ENCODE assay signal across 15 cellular contexts in genomic region chr11:23959466-23959865, GRCh38.
DNase-seq lines count a peak whose midpoint lies in the region; ATAC-seq and TF ChIP-seq lines count a peak whose summit lies in the region.
"Had no signal": no experiment of that assay in that cellular context is flagged by ENCODE, and none has a peak within 500 bp of the region (broad histone marks: within the 10 kb centered on the region; RNA-seq: fewer than 3 reads in every experiment).

No MANE protein-coding gene starts in this region.

- H3K9me3 Mint-ChIP-seq in WTC11 (peaks cover 10% of the 10 kb centered on the region), glutamatergic neuron (ENCODE audit: unreplicated experiment) (no peaks in the 10 kb centered on the region)

- CTCF ChIA-PET in WTC11 (lab: Charles Lee), result no interaction called here

- H3K23ac ChIP-seq in mesendoderm (ENCODE audit: low read length), result no peak overlapping the region

- DNase-seq in WTC11 (ENCODE audit: low spot score), result no peak
- peak; percentile 39 for DNase-seq in astrocyte of the spinal cord (ENCODE audit: low read depth, low spot score)
- peak; percentile 59 for DNase-seq in mesendoderm
- DNase-seq in NCI-H82 treated with DMSO at 0.1 percent for 48 hours (lab: John Stamatoyannopoulos, UW; ENCODE audit: unreplicated experiment), result no peak
- DNase-seq in glutamatergic neuron, result no peak
- DNase-seq in Ammon's horn (ENCODE audit: low spot score), result no peak
- DNase-seq: CD8-positive, alpha-beta T cell; COR-L47; GF-D8 had no signal

- H3K4me1 Mint-ChIP-seq in WTC11 (peaks cover 52% of the 10 kb centered on the region), glutamatergic neuron (ENCODE audit: low read depth, unreplicated experiment) (no peaks in the 10 kb centered on the region)
- H3K4me1 Mint-ChIP-seq: CD14-positive monocyte had no signal

- no peak overlapping the region for H3K4me2 ChIP-seq in mesendoderm (ENCODE audit: low read length)
- H3K4me2 ChIP-seq: A549 had no signal

- no peak overlapping the region for H3K4ac ChIP-seq in mesendoderm (ENCODE audit: low read depth, low read length)

- H3K9ac ChIP-seq in HUES48 (ENCODE audit: low read depth, low read length), result no peak overlapping the region
- H3K9ac ChIP-seq in mesendoderm (ENCODE audit: low read length), result no peak overlapping the region

- no peak overlapping the region for H3K56ac ChIP-seq in mesendoderm (ENCODE audit: low read length)

- H2BK15ac ChIP-seq in mesendoderm (replicated peaks; ENCODE audit: low read depth), result no peak overlapping the region

- no peak overlapping the region for H2AK5ac ChIP-seq in mesendoderm (ENCODE audit: low read length)

- H3K27ac Mint-ChIP-seq in WTC11 (peak overlapping the region; percentile 96), glutamatergic neuron (ENCODE audit: unreplicated experiment) (no peak overlapping the region)
- H3K27ac Mint-ChIP-seq: CD14-positive monocyte; CD8-positive, alpha-beta T cell had no signal

- H3K79me1 ChIP-seq in mesendoderm (ENCODE audit: low read length), result no peaks in the 10 kb centered on the region

- H3K4me1 ChIP-seq in HUES48 (ENCODE audit: control insufficient read depth, insufficient read depth, low read length) (peaks cover 23% of the 10 kb centered on the region), mesendoderm (ENCODE audit: control insufficient read depth, low read depth, low read length) (peaks cover 2% of the 10 kb centered on the region)
- H3K4me1 ChIP-seq: A549 had no signal

- in situ Hi-C loops in astrocyte of the spinal cord (cut with HindIII; ENCODE audit: low sequenced_read_pairs), result no loop called here

- no peak overlapping the region for H2BK5ac ChIP-seq in mesendoderm (ENCODE audit: low read length)

- H4K8ac ChIP-seq in mesendoderm (ENCODE audit: low read depth, low read length), result no peak overlapping the region

- no peak overlapping the region for H2BK120ac ChIP-seq in mesendoderm (ENCODE audit: low read depth, low read length)

- H3K4me3 ChIP-seq in HUES48 (ENCODE audit: low read depth, low read length) (no peak overlapping the region), astrocyte of the spinal cord (ENCODE audit: low read depth, low read length) (no peak overlapping the region), mesendoderm (ENCODE audit: low read length) (no peak overlapping the region)
- H3K4me3 ChIP-seq: A549, HAP-1, K562 had no signal

- POLR2A ChIA-PET in WTC11 (lab: Charles Lee), result no interaction called here

- no CpG with 5 or more reads among the region's 3 CpGs for WGBS in mesendoderm (ENCODE audit: extremely low coverage, insufficient coverage, low lambda C conversion rate)

- H3K79me2 ChIP-seq in mesendoderm (ENCODE audit: control insufficient read depth, insufficient read depth, low read length), result no peaks in the 10 kb centered on the region

- no peaks in the 10 kb centered on the region for H3K27me3 ChIP-seq in HUES48 (ENCODE audit: control insufficient read depth, insufficient read depth, low read length)
- no peaks in the 10 kb centered on the region for H3K27me3 ChIP-seq in mesendoderm (ENCODE audit: insufficient read depth, low read length, poor library complexity)

- ATAC-seq in WTC11 (peak; percentile 73), GM21737 (IDR thresholded peaks at IDR 0.05; ENCODE audit: unreplicated experiment) (no peak)
- ATAC-seq: A549; CD8-positive, alpha-beta T cell; K562 had no signal

- H3K4me3 Mint-ChIP-seq in WTC11 (no peak overlapping the region), glutamatergic neuron (ENCODE audit: unreplicated experiment) (no peak overlapping the region)
- H3K4me3 Mint-ChIP-seq: CD14-positive monocyte; CD8-positive, alpha-beta T cell had no signal

- H3K36me3 Mint-ChIP-seq in WTC11 (peaks cover 9% of the 10 kb centered on the region), glutamatergic neuron (ENCODE audit: unreplicated experiment) (no peaks in the 10 kb centered on the region)
- H3K36me3 Mint-ChIP-seq: CD14-positive monocyte; CD8-positive, alpha-beta T cell had no signal

- TF ChIP-seq CTCF in WTC11 (IDR thresholded peaks at IDR 0.05) (no peak), astrocyte of the spinal cord (IDR thresholded peaks at IDR 0.05; ENCODE audit: low read depth, low read length) (no peak), glutamatergic neuron (IDR thresholded peaks at IDR 0.05; ENCODE audit: partially characterized antibody, unreplicated experiment) (no peak)

- peaks cover 13% of the 10 kb centered on the region; the same call in 1 of the 2 replicates for H3K9me3 ChIP-seq in HUES48 (ENCODE audit: control insufficient read depth, insufficient read depth, low read length)
- H3K9me3 ChIP-seq: A549, HAP-1 had no signal

- H3K36me3 ChIP-seq in HUES48 (ENCODE audit: control insufficient read depth, insufficient read depth, low read length) (no peaks in the 10 kb centered on the region), mesendoderm (ENCODE audit: control insufficient read depth, insufficient read depth, low read length) (no peaks in the 10 kb centered on the region)
- H3K36me3 ChIP-seq: HAP-1 had no signal

- H3K27me3 Mint-ChIP-seq in WTC11 (ENCODE audit: low read depth), result no peaks in the 10 kb centered on the region
- H3K27me3 Mint-ChIP-seq in glutamatergic neuron (ENCODE audit: unreplicated experiment), result no peaks in the 10 kb centered on the region

- no peak overlapping the region for H3K18ac ChIP-seq in mesendoderm (ENCODE audit: low read length)

- H3K27ac ChIP-seq in HUES48 (ENCODE audit: low read depth, low read length) (peak overlapping the region; percentile 37), mesendoderm (ENCODE audit: low read depth, low read length) (no peak overlapping the region)
- H3K27ac ChIP-seq: A549 had no signal

- H4K5ac ChIP-seq in mesendoderm (ENCODE audit: low read length), result no peak overlapping the region

TF ChIP-seq in WTC11, 78 proteins besides CTCF, POLR2A, EP300 and RAD21:
- no peak for TF ChIP-seq PREB (CRISPR knock-in tag; IDR thresholded peaks at IDR 0.05; ENCODE audit: borderline replicate concordance)
- TF ChIP-seq ZMAT4 (CRISPR knock-in tag; IDR thresholded peaks at IDR 0.05), result no peak
- TF ChIP-seq NR1H2 (CRISPR knock-in tag; IDR thresholded peaks at IDR 0.05), result no peak
- TF ChIP-seq TEAD4 (CRISPR knock-in tag; IDR thresholded peaks at IDR 0.05), result no peak
- TF ChIP-seq ZNF416 (CRISPR knock-in tag; IDR thresholded peaks at IDR 0.05), result no peak
- TF ChIP-seq TEAD1 (CRISPR knock-in tag; IDR thresholded peaks at IDR 0.05), result no peak
- TF ChIP-seq AFF4 (CRISPR knock-in tag; IDR thresholded peaks at IDR 0.05; ENCODE audit: borderline replicate concordance), result no peak
- no peak for TF ChIP-seq ZNF512 (CRISPR knock-in tag; IDR thresholded peaks at IDR 0.05; ENCODE audit: borderline replicate concordance)
- TF ChIP-seq ZNF121 (CRISPR knock-in tag; IDR thresholded peaks at IDR 0.05), result no peak

Comparison
In these comparisons a context has a peak if more than half of its experiments do, and no peak if none do; other contexts are left out.
1. DNase-seq: peak in astrocyte of the spinal cord (single experiment) and mesendoderm (single experiment); none in WTC11 (single experiment), NCI-H82 treated with DMSO at 0.1 percent for 48 hours (single experiment), glutamatergic neuron (single experiment) and Ammon's horn (single experiment).